In genomic region chr7:44629825-44630580, GRCh38 we compare ENCODE assay signal across 9 cellular contexts. TPM values are rescaled to one million over a fixed set of nuclear protein-coding genes. Genes with fewer than 3 reads are reported as not detected.
DNase-seq lines count a peak whose midpoint lies in the region; ATAC-seq and TF ChIP-seq lines count a peak whose summit lies in the region.
"Had no signal": no experiment of that assay in that cellular context is flagged by ENCODE, and none has a peak within 500 bp of the region (broad histone marks: within the 10 kb centered on the region; RNA-seq: fewer than 3 reads in every experiment).

No MANE protein-coding gene starts in this region.

- H3K9me3 Mint-ChIP-seq in activated CD4-positive, alpha-beta memory T cell treated with anti-CD3 and anti-CD28 coated beads, Interleukin-2, amount 10 ng/mL, durations not matched to agents 7 days and 5 days, result no peaks in the 10 kb centered on the region
- H3K9me3 Mint-ChIP-seq in progenitor cell of endocrine pancreas (ENCODE audit: low read depth), result no peaks in the 10 kb centered on the region

- ATAC-seq in GM18907 (IDR thresholded peaks at IDR 0.05; ENCODE audit: unreplicated experiment) (peak; percentile 36), HG02943 (IDR thresholded peaks at IDR 0.05; ENCODE audit: low read depth, unreplicated experiment) (peak; percentile 62), GM21529 (IDR thresholded peaks at IDR 0.05; ENCODE audit: unreplicated experiment) (no peak)

- H3K27me3 Mint-ChIP-seq in activated CD4-positive, alpha-beta memory T cell treated with anti-CD3 and anti-CD28 coated beads, Interleukin-2, amount 10 ng/mL, durations not matched to agents 7 days and 5 days, result no peaks in the 10 kb centered on the region
- H3K27me3 Mint-ChIP-seq in progenitor cell of endocrine pancreas, result no peaks in the 10 kb centered on the region

- H3K27ac Mint-ChIP-seq in activated CD4-positive, alpha-beta memory T cell treated with anti-CD3 and anti-CD28 coated beads, Interleukin-2, amount 10 ng/mL, durations not matched to agents 7 days and 5 days, result peak overlapping the region; percentile 100
- peak overlapping the region; percentile 24 for H3K27ac Mint-ChIP-seq in progenitor cell of endocrine pancreas

- POLR2A ChIA-PET in activated CD4-positive, alpha-beta memory T cell treated with anti-CD3 and anti-CD28 coated beads, Interleukin-2, amount 10 ng/mL, durations not matched to agents 7 days and 5 days (lab: Charles Lee), result interaction anchor here (0.9 to 33.8 kb wide), 10 partner anchors 3 to 348 kb away, joined by 3 to 1257 read pairs (median 11); partner anchors contain the start of genes H2AZ2, MYO1G, OGDH and PPIA

- H3K36me3 ChIP-seq in brain microvascular endothelial cell (replicated peaks), result peaks cover 5% of the 10 kb centered on the region
- H3K36me3 ChIP-seq: ovary had no signal

- in situ Hi-C loops in brain microvascular endothelial cell (cut with HindIII; ENCODE audit: low pct_ligation_motif_present, low sequenced_read_pairs), result no loop called here

- peaks cover 88% of the 10 kb centered on the region for H3K4me1 Mint-ChIP-seq in activated CD4-positive, alpha-beta memory T cell treated with anti-CD3 and anti-CD28 coated beads, Interleukin-2, amount 10 ng/mL, durations not matched to agents 7 days and 5 days
- peaks cover 36% of the 10 kb centered on the region for H3K4me1 Mint-ChIP-seq in progenitor cell of endocrine pancreas (ENCODE audit: low read depth)

- H3K27ac ChIP-seq in brain microvascular endothelial cell, result no peak overlapping the region
- H3K27ac ChIP-seq: ovary had no signal

- peaks cover 69% of the 10 kb centered on the region for H3K36me3 Mint-ChIP-seq in activated CD4-positive, alpha-beta memory T cell treated with anti-CD3 and anti-CD28 coated beads, Interleukin-2, amount 10 ng/mL, durations not matched to agents 7 days and 5 days (ENCODE audit: low read depth)
- peaks cover 13% of the 10 kb centered on the region for H3K36me3 Mint-ChIP-seq in progenitor cell of endocrine pancreas (ENCODE audit: insufficient read depth)

- TF ChIP-seq CTCF in progenitor cell of endocrine pancreas (IDR thresholded peaks at IDR 0.05; ENCODE audit: unreplicated experiment) (no peak), brain microvascular endothelial cell (IDR thresholded peaks at IDR 0.05; ENCODE audit: low read depth, low read length, missing control alignments) (no peak)

- no peak overlapping the region for H3K4me3 ChIP-seq in brain microvascular endothelial cell (ENCODE audit: low read depth, low read length)
- H3K4me3 ChIP-seq: ovary had no signal

- no peaks in the 10 kb centered on the region for H3K27me3 ChIP-seq in brain microvascular endothelial cell (replicated peaks)
- H3K27me3 ChIP-seq: ovary had no signal

- no peak for DNase-seq in activated CD4-positive, alpha-beta memory T cell treated with anti-CD3 and anti-CD28 coated beads, Interleukin-2, amount 10 ng/mL, durations not matched to agents 7 days and 5 days
- DNase-seq in progenitor cell of endocrine pancreas (ENCODE audit: low spot score, unreplicated experiment), result no peak
- no peak for DNase-seq in H4 (ENCODE audit: low spot score)
- no peak for DNase-seq in brain microvascular endothelial cell
- DNase-seq in GM19240 (ENCODE audit: insufficient read length, low spot score), result no peak
- DNase-seq: ovary had no signal

- H3K4me3 Mint-ChIP-seq in activated CD4-positive, alpha-beta memory T cell treated with anti-CD3 and anti-CD28 coated beads, Interleukin-2, amount 10 ng/mL, durations not matched to agents 7 days and 5 days, result peak overlapping the region; percentile 54
- H3K4me3 Mint-ChIP-seq in progenitor cell of endocrine pancreas (ENCODE audit: low read depth), result no peak overlapping the region

- CTCF ChIA-PET in activated CD4-positive, alpha-beta memory T cell treated with anti-CD3 and anti-CD28 coated beads, Interleukin-2, amount 10 ng/mL, durations not matched to agents 7 days and 5 days (lab: Charles Lee), result interaction anchor here (0.7 to 4.8 kb wide), 5 partner anchors 8 to 506 kb away, joined by 3 to 22 read pairs (median 6); partner anchors contain the start of gene OGDH

RNA-seq across cellular contexts. Expression of gene OGDH, which starts 23.6 kb away (rescaled TPM):
- total RNA-seq in activated CD4-positive, alpha-beta memory T cell treated with anti-CD3 and anti-CD28 coated beads, Interleukin-2, amount 10 ng/mL, durations not matched to agents 7 days and 5 days, result 100 to 1,000 TPM; 164 to 166 TPM
- 93.5 and 105 TPM in 2 replicates for total RNA-seq in progenitor cell of endocrine pancreas
- total RNA-seq in H4 (2014; rRNA removed; shearing (Covaris generic)), result 67.1 and 93.7 TPM in 2 replicates

RNA-seq across cellular contexts. Expression of gene TMED4, which starts 48.0 kb away (rescaled TPM):
- 10 to 100 TPM; 76.0 to 81.8 TPM for total RNA-seq in activated CD4-positive, alpha-beta memory T cell treated with anti-CD3 and anti-CD28 coated beads, Interleukin-2, amount 10 ng/mL, durations not matched to agents 7 days and 5 days
- total RNA-seq in progenitor cell of endocrine pancreas, result 117 and 119 TPM in 2 replicates
- total RNA-seq in H4 (2014; rRNA removed; shearing (Covaris generic)), result 289 and 353 TPM in 2 replicates

RNA-seq across cellular contexts. Expression of gene DDX56, which starts 56.3 kb away (rescaled TPM):
- total RNA-seq in activated CD4-positive, alpha-beta memory T cell treated with anti-CD3 and anti-CD28 coated beads, Interleukin-2, amount 10 ng/mL, durations not matched to agents 7 days and 5 days, result 10 to 100 TPM; 59.0 to 59.6 TPM
- 111 and 120 TPM in 2 replicates for total RNA-seq in progenitor cell of endocrine pancreas
- 166 and 182 TPM in 2 replicates for total RNA-seq in H4 (2014; rRNA removed; shearing (Covaris generic))
